Comparison of ENCODE assay signal across 8 cellular contexts in the genomic region with DNA sequence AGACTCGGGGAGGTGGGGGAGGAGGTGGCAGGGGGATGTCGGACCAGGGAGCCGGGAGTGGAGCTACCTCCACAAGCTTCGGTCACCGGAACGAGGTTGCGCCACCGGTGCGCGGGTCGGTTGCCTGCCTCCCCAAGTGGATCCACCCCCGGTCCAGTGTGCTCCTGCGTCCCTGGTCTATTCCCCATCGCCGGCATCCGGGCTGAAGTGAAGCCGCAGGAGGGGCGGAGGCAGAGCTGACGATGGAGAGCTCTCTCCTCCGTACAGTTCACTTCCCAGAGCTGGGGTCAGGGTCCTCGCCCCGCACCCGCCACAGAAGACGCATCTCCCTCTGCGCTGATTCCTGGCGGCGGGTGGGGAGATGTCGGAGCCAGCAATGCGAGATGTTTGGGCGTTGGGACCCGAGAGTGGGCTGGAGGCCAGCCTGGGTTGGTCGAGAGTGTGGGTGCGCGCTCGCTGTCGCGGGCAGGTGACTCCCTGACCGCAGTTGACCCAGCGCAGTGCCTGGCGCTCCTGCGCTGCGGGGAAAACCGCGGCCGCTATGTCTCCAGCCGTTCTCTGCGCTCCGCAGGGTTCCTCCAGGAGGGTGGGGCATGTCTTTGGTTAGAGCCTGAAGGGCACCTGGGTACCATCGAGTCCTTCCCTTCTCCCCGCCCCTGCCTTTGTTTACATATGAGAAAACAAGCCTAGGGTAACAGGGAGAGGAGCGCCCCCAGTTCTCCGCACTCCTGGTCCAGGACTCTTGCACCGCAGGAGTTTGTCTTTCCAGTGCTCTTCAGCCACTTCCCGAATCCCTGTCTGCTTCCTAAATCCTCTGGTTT. TPM values are rescaled to one million over a fixed set of nuclear protein-coding genes. Genes with fewer than 3 reads are reported as not detected.
DNase-seq lines count a peak whose midpoint lies in the region; ATAC-seq and TF ChIP-seq lines count a peak whose summit lies in the region.

No MANE protein-coding gene starts in this region.

- H3K27me3 Mint-ChIP-seq in T-helper 1 cell treated with Interleukin-12 subunit alpha and Interleukin-12 subunit beta and Interleukin-4 antibody, amounts not matched to agents 30 μg/mL and 1 μg/mL, for 36 hours (ENCODE audit: low read depth), result peaks cover 63% of the 10 kb centered on the region
- H3K27me3 Mint-ChIP-seq in activated T-helper 1 cell treated with anti-CD3 and anti-CD28 coated beads, Interleukin-12 subunit alpha, Interleukin-12 subunit beta, Interleukin-2, Interleukin-4 antibody, amounts not matched to agents 30 ng/mL and 10 ng/mL and 1 ng/mL, durations not matched to agents 14 hours and 24 hours and 36 hours (ENCODE audit: insufficient read depth), result peaks cover 64% of the 10 kb centered on the region

- H3K4me1 Mint-ChIP-seq in T-helper 1 cell treated with Interleukin-12 subunit alpha and Interleukin-12 subunit beta and Interleukin-4 antibody, amounts not matched to agents 30 μg/mL and 1 μg/mL, for 36 hours (ENCODE audit: low read depth), result peaks cover 10% of the 10 kb centered on the region
- peaks cover 24% of the 10 kb centered on the region for H3K4me1 Mint-ChIP-seq in activated T-helper 1 cell treated with anti-CD3 and anti-CD28 coated beads, Interleukin-12 subunit alpha, Interleukin-12 subunit beta, Interleukin-2, Interleukin-4 antibody, amounts not matched to agents 30 ng/mL and 10 ng/mL and 1 ng/mL, durations not matched to agents 14 hours and 24 hours and 36 hours (ENCODE audit: low read depth)

- H3K27ac ChIP-seq in right atrium auricular region, result peak overlapping the region; percentile 84 to 90
- peak overlapping the region; percentile 67 to 83 (median 82) for H3K27ac ChIP-seq in gastrocnemius medialis

- ATAC-seq in gastrocnemius medialis (peak in 1 of 2 donors; percentile 6), HG02884 (IDR thresholded peaks at IDR 0.05; ENCODE audit: unreplicated experiment) (no peak), GM19023 (IDR thresholded peaks at IDR 0.05; ENCODE audit: unreplicated experiment) (no peak)

- no peaks in the 10 kb centered on the region for H3K9me3 Mint-ChIP-seq in T-helper 1 cell treated with Interleukin-12 subunit alpha and Interleukin-12 subunit beta and Interleukin-4 antibody, amounts not matched to agents 30 μg/mL and 1 μg/mL, for 36 hours
- no peaks in the 10 kb centered on the region for H3K9me3 Mint-ChIP-seq in activated T-helper 1 cell treated with anti-CD3 and anti-CD28 coated beads, Interleukin-12 subunit alpha, Interleukin-12 subunit beta, Interleukin-2, Interleukin-4 antibody, amounts not matched to agents 30 ng/mL and 10 ng/mL and 1 ng/mL, durations not matched to agents 14 hours and 24 hours and 36 hours

- TF ChIP-seq POLR2A in gastrocnemius medialis (IDR thresholded peaks at IDR 0.05), result peak in 1 of 2 donors; percentile 20

- in situ Hi-C loops in gastrocnemius medialis (cut with MboI; ENCODE audit: low sequenced_read_pairs in 4 of 4), result loop anchor here in 2 of 4 donors (10.0 kb wide), 2 partner anchors 49 to 91 kb away; no protein-coding TSS in a partner anchor

- H3K4me3 ChIP-seq in right atrium auricular region (peak overlapping the region; percentile 63 to 72), gastrocnemius medialis (peak overlapping the region; percentile 61 to 69 (median 67))

- intact Hi-C loops in activated T-helper 1 cell treated with anti-CD3 and anti-CD28 coated beads, Interleukin-12 subunit alpha, Interleukin-12 subunit beta, Interleukin-2, Interleukin-4 antibody, amounts not matched to agents 30 ng/mL and 10 ng/mL and 1 ng/mL, durations not matched to agents 14 hours and 24 hours and 36 hours (cut with micrococcal nuclease), result loop anchor here (1.0 to 5.0 kb wide), 8 partner anchors 24 to 367 kb away; partner anchors contain the start of genes ACCS, EXT2 and HSD17B12
- intact Hi-C loops in gastrocnemius medialis (cut with DNase I; ENCODE audit: low total_unique reads), result loop anchor here (1.0 to 5.0 kb wide), 5 partner anchors 21 to 117 kb away; no protein-coding TSS in a partner anchor

- no peaks in the 10 kb centered on the region for H3K27me3 ChIP-seq in right atrium auricular region
- peaks cover 0 to 14% (median 11%) of the 10 kb centered on the region in 3 donors for H3K27me3 ChIP-seq in gastrocnemius medialis

- H3K36me3 ChIP-seq in right atrium auricular region (peaks cover 9% of the 10 kb centered on the region), gastrocnemius medialis (no peaks in the 10 kb centered on the region)

- H3K9me3 ChIP-seq in right atrium auricular region, result no peaks in the 10 kb centered on the region
- no peaks in the 10 kb centered on the region for H3K9me3 ChIP-seq in gastrocnemius medialis

- TF ChIP-seq CTCF in right atrium auricular region (IDR thresholded peaks at IDR 0.05) (no peak), gastrocnemius medialis (IDR thresholded peaks at IDR 0.05 in 4 of 5, conservative IDR thresholded peaks at IDR 0.05 in 1 of 5) (no peak)

- no peak overlapping the region for H3K27ac Mint-ChIP-seq in T-helper 1 cell treated with Interleukin-12 subunit alpha and Interleukin-12 subunit beta and Interleukin-4 antibody, amounts not matched to agents 30 μg/mL and 1 μg/mL, for 36 hours
- peak overlapping the region; percentile 40 for H3K27ac Mint-ChIP-seq in activated T-helper 1 cell treated with anti-CD3 and anti-CD28 coated beads, Interleukin-12 subunit alpha, Interleukin-12 subunit beta, Interleukin-2, Interleukin-4 antibody, amounts not matched to agents 30 ng/mL and 10 ng/mL and 1 ng/mL, durations not matched to agents 14 hours and 24 hours and 36 hours

- peak overlapping the region; percentile 84 for H3K4me3 Mint-ChIP-seq in T-helper 1 cell treated with Interleukin-12 subunit alpha and Interleukin-12 subunit beta and Interleukin-4 antibody, amounts not matched to agents 30 μg/mL and 1 μg/mL, for 36 hours
- H3K4me3 Mint-ChIP-seq in activated T-helper 1 cell treated with anti-CD3 and anti-CD28 coated beads, Interleukin-12 subunit alpha, Interleukin-12 subunit beta, Interleukin-2, Interleukin-4 antibody, amounts not matched to agents 30 ng/mL and 10 ng/mL and 1 ng/mL, durations not matched to agents 14 hours and 24 hours and 36 hours, result peak overlapping the region; percentile 86

- peaks cover 2% of the 10 kb centered on the region for H3K36me3 Mint-ChIP-seq in T-helper 1 cell treated with Interleukin-12 subunit alpha and Interleukin-12 subunit beta and Interleukin-4 antibody, amounts not matched to agents 30 μg/mL and 1 μg/mL, for 36 hours (ENCODE audit: low read depth)
- H3K36me3 Mint-ChIP-seq in activated T-helper 1 cell treated with anti-CD3 and anti-CD28 coated beads, Interleukin-12 subunit alpha, Interleukin-12 subunit beta, Interleukin-2, Interleukin-4 antibody, amounts not matched to agents 30 ng/mL and 10 ng/mL and 1 ng/mL, durations not matched to agents 14 hours and 24 hours and 36 hours (ENCODE audit: low read depth), result peaks cover 2% of the 10 kb centered on the region

- peaks cover 0 to 29% of the 10 kb centered on the region in 2 donors for H3K4me1 ChIP-seq in right atrium auricular region
- peaks cover 14 to 15% of the 10 kb centered on the region in 2 donors for H3K4me1 ChIP-seq in gastrocnemius medialis

- no peak for DNase-seq in T-helper 1 cell
- no peak for DNase-seq in activated T-helper 1 cell treated with anti-CD3 and anti-CD28 coated beads, Interleukin-12 subunit alpha, Interleukin-12 subunit beta, Interleukin-2, Interleukin-4 antibody, amounts not matched to agents 30 ng/mL and 10 ng/mL and 1 ng/mL, durations not matched to agents 14 hours and 24 hours and 36 hours (ENCODE audit: low spot score)
- no peak for DNase-seq in right atrium auricular region (ENCODE audit: low spot score)
- DNase-seq in gastrocnemius medialis, result no peak
- DNase-seq in NAMALWA (ENCODE audit: low spot score), result no peak

RNA-seq across cellular contexts. Expression of gene C11orf96, which starts 1.7 kb away (rescaled TPM):
- 3.0 and 3.7 TPM in 2 replicates for total RNA-seq in activated T-helper 1 cell treated with anti-CD3 and anti-CD28 coated beads, Interleukin-12 subunit alpha, Interleukin-12 subunit beta, Interleukin-2, Interleukin-4 antibody, amounts not matched to agents 30 ng/mL and 10 ng/mL and 1 ng/mL, durations not matched to agents 14 hours and 24 hours and 36 hours
- total RNA-seq in right atrium auricular region (100 to 1,000 TPM in 1 of 2 donors, 10 to 100 TPM in 1; 60.2 to 156 TPM), gastrocnemius medialis (100 to 1,000 TPM in 1 of 4 donors, 10 to 100 TPM in 3; 22.4 to 220 (median 78.4) TPM)
